15 cellular contexts compared by ENCODE assay signal in the genomic region with DNA sequence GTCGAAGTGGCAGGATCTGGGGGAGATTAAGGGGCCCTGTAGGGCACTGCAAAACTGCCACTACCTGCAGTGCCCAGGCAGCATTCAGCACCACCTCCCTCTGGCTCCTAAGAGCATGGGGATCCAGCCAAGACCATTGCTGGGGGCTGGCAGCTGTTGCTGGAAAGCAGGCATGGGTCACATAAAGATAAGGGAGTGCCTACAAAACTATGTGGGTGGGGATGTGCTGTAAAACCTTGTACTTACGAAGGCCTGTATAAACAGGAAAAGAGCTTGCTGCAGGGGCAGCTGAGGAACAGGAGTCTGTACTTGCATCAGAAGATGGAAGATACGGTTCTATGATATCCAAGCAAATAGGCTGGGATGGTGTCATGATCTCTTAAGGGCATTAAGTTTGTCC. TPM values are rescaled to one million over a fixed set of nuclear protein-coding genes. Genes with fewer than 3 reads are reported as not detected.
DNase-seq lines count a peak whose midpoint lies in the region; ATAC-seq and TF ChIP-seq lines count a peak whose summit lies in the region.
"Had no signal": no experiment of that assay in that cellular context is flagged by ENCODE, and none has a peak within 500 bp of the region (broad histone marks: within the 10 kb centered on the region; RNA-seq: fewer than 3 reads in every experiment).

No MANE protein-coding gene starts in this region.

- no peaks in the 10 kb centered on the region for H3K27me3 ChIP-seq in RWPE2 (ENCODE audit: insufficient read depth, poor library complexity, severe bottlenecking)
- H3K27me3 ChIP-seq in foreskin keratinocyte: no peaks in the 10 kb centered on the region
- H3K27me3 ChIP-seq: ascending aorta, neutrophil had no signal

- peak overlapping the region; percentile 86 for H3K27ac ChIP-seq in RWPE2 (ENCODE audit: poor library complexity, severe bottlenecking)
- H3K27ac ChIP-seq in foreskin keratinocyte: peak overlapping the region; percentile 65
- H3K27ac ChIP-seq: ascending aorta, HL-60, neutrophil had no signal

- H3K9me3 Mint-ChIP-seq in stimulated activated effector memory CD8-positive, alpha-beta T cell treated with anti-CD3 and anti-CD28 coated beads, Interleukin-12 subunit alpha, Interleukin-12 subunit beta, amount 100 ng/mL, for 72 hours: no peaks in the 10 kb centered on the region
- H3K9me3 Mint-ChIP-seq: stimulated activated naive CD8-positive, alpha-beta T cell treated with anti-CD3 and anti-CD28 coated beads, Interleukin-15, Interleukin-2, amounts not matched to agents 100 ng/mL and 50 ng/mL, for 24 hours had no signal

- H3K9me3 ChIP-seq in RWPE2 (ENCODE audit: severe bottlenecking): no peaks in the 10 kb centered on the region
- H3K9me3 ChIP-seq: ascending aorta, neutrophil had no signal

- no peak overlapping the region for H3K27ac Mint-ChIP-seq in stimulated activated effector memory CD8-positive, alpha-beta T cell treated with anti-CD3 and anti-CD28 coated beads, Interleukin-12 subunit alpha, Interleukin-12 subunit beta, amount 100 ng/mL, for 72 hours
- H3K27ac Mint-ChIP-seq: stimulated activated naive CD8-positive, alpha-beta T cell treated with anti-CD3 and anti-CD28 coated beads, Interleukin-15, Interleukin-2, amounts not matched to agents 100 ng/mL and 50 ng/mL, for 24 hours had no signal

- H3K4me3 Mint-ChIP-seq in stimulated activated effector memory CD8-positive, alpha-beta T cell treated with anti-CD3 and anti-CD28 coated beads, Interleukin-12 subunit alpha, Interleukin-12 subunit beta, amount 100 ng/mL, for 72 hours: no peak overlapping the region
- H3K4me3 Mint-ChIP-seq: stimulated activated naive CD8-positive, alpha-beta T cell treated with anti-CD3 and anti-CD28 coated beads, Interleukin-15, Interleukin-2, amounts not matched to agents 100 ng/mL and 50 ng/mL, for 24 hours had no signal

- no peak overlapping the region for H3K4me3 ChIP-seq in RWPE2 (ENCODE audit: severe bottlenecking)
- H3K4me3 ChIP-seq: ascending aorta had no signal

- peaks cover 88% of the 10 kb centered on the region for H3K36me3 ChIP-seq in RWPE2 (ENCODE audit: low read depth)
- H3K36me3 ChIP-seq: ascending aorta, neutrophil had no signal

- peaks cover 23% of the 10 kb centered on the region for H3K4me1 ChIP-seq in RWPE2 (ENCODE audit: insufficient read depth, poor library complexity, severe bottlenecking)
- H3K4me1 ChIP-seq in foreskin keratinocyte: peaks cover 28% of the 10 kb centered on the region
- H3K4me1 ChIP-seq: ascending aorta had no signal

- TF ChIP-seq CTCF in RWPE2 (IDR thresholded peaks at IDR 0.05; ENCODE audit: poor library complexity, severe bottlenecking) (no peak), foreskin keratinocyte (conservative IDR thresholded peaks at IDR 0.05) (peak; percentile 10)

- DNase-seq in ELF-1 (ENCODE audit: low read depth, low spot score) (peak; percentile 51), RWPE2 (ENCODE audit: low spot score) (no peak), foreskin keratinocyte (peak; percentile 87 to 96), pulmonary artery endothelial cell (ENCODE audit: low read depth, low spot score) (peak; percentile 13), NCI-H446 (lab: John Stamatoyannopoulos, UW) (no peak), SHP77 (lab: John Stamatoyannopoulos, UW) (no peak)
- no peak for DNase-seq in stimulated activated effector memory CD8-positive, alpha-beta T cell treated with anti-CD3 and anti-CD28 coated beads, Interleukin-12 subunit alpha, Interleukin-12 subunit beta, amount 100 ng/mL, for 72 hours (ENCODE audit: low spot score in 2 of 2)
- DNase-seq: activated T-cell treated with anti-CD3 and anti-CD28 coated beads, Interleukin-2, amount 50 U/mL, for 1 hour; kidney; NCI-H345 had no signal

- H3K4me1 Mint-ChIP-seq in stimulated activated effector memory CD8-positive, alpha-beta T cell treated with anti-CD3 and anti-CD28 coated beads, Interleukin-12 subunit alpha, Interleukin-12 subunit beta, amount 100 ng/mL, for 72 hours: peaks cover 5% of the 10 kb centered on the region

- no peaks in the 10 kb centered on the region for H3K36me3 Mint-ChIP-seq in stimulated activated effector memory CD8-positive, alpha-beta T cell treated with anti-CD3 and anti-CD28 coated beads, Interleukin-12 subunit alpha, Interleukin-12 subunit beta, amount 100 ng/mL, for 72 hours

- ATAC-seq in RWPE2 (ENCODE audit: low read depth) (peak; percentile 94), foreskin keratinocyte (peak; percentile 84), HG03108 (IDR thresholded peaks at IDR 0.05; ENCODE audit: unreplicated experiment) (no peak)
- no peak for ATAC-seq in stimulated activated effector memory CD8-positive, alpha-beta T cell treated with anti-CD3 and anti-CD28 coated beads, Interleukin-12 subunit alpha, Interleukin-12 subunit beta, amount 100 ng/mL, for 72 hours

RNA-seq across cellular contexts. Expression of gene IL20RB, which starts 27.1 kb away (rescaled TPM):
- total RNA-seq in foreskin keratinocyte: 104 and 118 TPM in 2 replicates
- polyA plus RNA-seq in foreskin keratinocyte: 92.1 and 110 TPM in 2 replicates
- total RNA-seq in pulmonary artery endothelial cell: 0.42 and 0.53 TPM in 2 replicates
- total RNA-seq: ascending aorta had no signal

Comparison
In these comparisons a context has a peak if more than half of its experiments do, and no peak if none do; other contexts are left out.
1. DNase-seq: peak in ELF-1 (single experiment), foreskin keratinocyte (2 of 2) and pulmonary artery endothelial cell (single experiment); none in RWPE2 (single experiment), NCI-H446 (0 of 2), SHP77 (0 of 2) and stimulated activated effector memory CD8-positive, alpha-beta T cell treated with anti-CD3 and anti-CD28 coated beads, Interleukin-12 subunit alpha, Interleukin-12 subunit beta, amount 100 ng/mL, for 72 hours (0 of 2).
2. ATAC-seq: peak in RWPE2 (single experiment) and foreskin keratinocyte (single experiment); none in HG03108 (single experiment) and stimulated activated effector memory CD8-positive, alpha-beta T cell treated with anti-CD3 and anti-CD28 coated beads, Interleukin-12 subunit alpha, Interleukin-12 subunit beta, amount 100 ng/mL, for 72 hours (single experiment).
3. RNA of gene IL20RB, which starts 27.1 kb away (total RNA-seq): 104 to 118 TPM in foreskin keratinocyte; 0.42 to 0.53 TPM in pulmonary artery endothelial cell; every median in the first group is over 10 times any median in the second.